In genomic region chr3:111932962-111933361, GRCh38 we compare ENCODE assay signal across 22 cellular contexts.
"Had no signal": no experiment of that assay in that cellular context is flagged by ENCODE, and none has a peak within 500 bp of the region (broad histone marks: within the 10 kb centered on the region; RNA-seq: fewer than 3 reads in every experiment).

No MANE protein-coding gene starts in this region.

- H3K36me3 ChIP-seq: adrenal gland, cardiac muscle cell, uterus had no signal

- H3K4me1 ChIP-seq: adrenal gland, uterus had no signal

- H3K27me3 ChIP-seq: adrenal gland, cardiac muscle cell, esophagus squamous epithelium, tibial nerve, uterus had no signal

- H3K9me3 ChIP-seq: adrenal gland, esophagus squamous epithelium, mucosa of descending colon, tibial nerve, uterus had no signal

- H3K27ac ChIP-seq: adrenal gland, cardiac muscle cell, esophagus squamous epithelium, tibial nerve, uterus had no signal

- FAIRE-seq: colon, endometrium had no signal

- ATAC-seq: activated T-cell treated with anti-CD3 and anti-CD28 coated beads, Interleukin-2, amount 50 U/mL, for 4 hours; mucosa of descending colon; naive thymus-derived CD8-positive, alpha-beta T cell; T-cell; WTC11 had no signal

- DNase-seq: activated CD4-positive, alpha-beta memory T cell treated with anti-CD3 and anti-CD28 coated beads, Interleukin-2, amount 10 ng/mL, durations not matched to agents 7 days and 5 days; activated CD4-positive, alpha-beta T cell treated with anti-CD3 and anti-CD28 coated beads for 4 hours; activated effector memory CD4-positive, alpha-beta T cell treated with Interleukin-2 at 50 U/mL for 16 hours; activated naive CD4-positive, alpha-beta T cell treated with anti-CD3 and anti-CD28 coated beads, Interleukin-2, amount 50 U/mL, for 16 hours; activated T-cell treated with anti-CD3 and anti-CD28 coated beads, Interleukin-2, amount 50 U/mL, for 4 hours; adrenal gland; esophagus squamous epithelium; mucosa of descending colon; naive thymus-derived CD8-positive, alpha-beta T cell; nucleus accumbens; posterior cingulate gyrus; stimulated activated CD4-positive, alpha-beta T cell treated with anti-CD3 and anti-CD28 coated beads, Interleukin-4, amount 100 ng/mL, for 24 hours; stimulated activated naive CD4-positive, alpha-beta T cell; substantia nigra; T-cell; T-helper 9 cell; uterus had no signal

- H3K4me3 ChIP-seq: adrenal gland, cardiac muscle cell, esophagus squamous epithelium, mucosa of descending colon, tibial nerve, uterus had no signal
